In genomic region chr6:125818659-125819297, GRCh38 we compare ENCODE assay signal across 11 cellular contexts. TPM values are rescaled to one million over a fixed set of nuclear protein-coding genes. Genes with fewer than 3 reads are reported as not detected.
DNase-seq lines count a peak whose midpoint lies in the region; ATAC-seq and TF ChIP-seq lines count a peak whose summit lies in the region.
"Had no signal": no experiment of that assay in that cellular context is flagged by ENCODE, and none has a peak within 500 bp of the region (broad histone marks: within the 10 kb centered on the region; RNA-seq: fewer than 3 reads in every experiment).

No MANE protein-coding gene starts in this region.

- H3K4me3 ChIP-seq in right cardiac atrium (ENCODE audit: low read length) (peak overlapping the region; percentile 30), thoracic aorta (peak overlapping the region; percentile 5)

- peaks cover 9% of the 10 kb centered on the region for H3K4me1 ChIP-seq in right cardiac atrium (ENCODE audit: control insufficient read depth, insufficient read depth, low read length)
- H3K4me1 ChIP-seq in thoracic aorta (ENCODE audit: control insufficient read depth in 1 of 2, low read depth in 2 of 2): peaks cover 26 to 49% of the 10 kb centered on the region in 2 donors

- H3K27me3 ChIP-seq in right cardiac atrium (ENCODE audit: control insufficient read depth, insufficient read depth) (no peaks in the 10 kb centered on the region), thoracic aorta (replicated peaks; ENCODE audit: insufficient read depth) (no peaks in the 10 kb centered on the region)

- peak; percentile 59 for DNase-seq in NCI-H2029 treated with DMSO at 0.1 percent for 48 hours (lab: John Stamatoyannopoulos, UW)
- DNase-seq in NCI-H2029 (lab: John Stamatoyannopoulos, UW): no peak
- DNase-seq in right cardiac atrium: no peak
- no peak for DNase-seq in thoracic aorta (ENCODE audit: low spot score)
- no peak for DNase-seq in erythroblast (lab: John Stamatoyannopoulos, UW)
- DNase-seq in kidney tubule cell (ENCODE audit: low spot score): no peak
- no peak for DNase-seq in ACHN
- DNase-seq: amniotic stem cell, WERI-Rb-1 had no signal

- 41% methylated on average over 4 of the region's 4 CpGs for WGBS in right cardiac atrium

- H3K4me3 Mint-ChIP-seq in activated T-helper 17 cell treated with anti-CD3 and anti-CD28 coated beads, Interleukin-2, amount 50 U/mL, for 72 hours: peak overlapping the region; percentile 58

- no peak for TF ChIP-seq POLR2A in erythroblast (IDR thresholded peaks at IDR 0.05; ENCODE audit: low read length)

- H3K9me3 Mint-ChIP-seq in activated T-helper 17 cell treated with anti-CD3 and anti-CD28 coated beads, Interleukin-2, amount 50 U/mL, for 72 hours: no peaks in the 10 kb centered on the region

- no peaks in the 10 kb centered on the region for H3K27me3 Mint-ChIP-seq in activated T-helper 17 cell treated with anti-CD3 and anti-CD28 coated beads, Interleukin-2, amount 50 U/mL, for 72 hours

- peaks cover 34% of the 10 kb centered on the region for H3K4me1 Mint-ChIP-seq in activated T-helper 17 cell treated with anti-CD3 and anti-CD28 coated beads, Interleukin-2, amount 50 U/mL, for 72 hours

- no peak for ATAC-seq in activated T-helper 17 cell treated with anti-CD3 and anti-CD28 coated beads, Interleukin-2, amount 50 U/mL, for 72 hours (replicated peaks)
- ATAC-seq in right cardiac atrium (peak; percentile 73 to 85), thoracic aorta (ENCODE audit: insufficient number of reproducible peaks, low FRiP score, low read depth) (no peak)

- H3K9me3 ChIP-seq in right cardiac atrium (ENCODE audit: control insufficient read depth, low read length): no peaks in the 10 kb centered on the region
- H3K9me3 ChIP-seq in thoracic aorta: no peaks in the 10 kb centered on the region

- no peak for TF ChIP-seq CTCF in thoracic aorta (IDR thresholded peaks at IDR 0.05)

- H3K36me3 ChIP-seq in thoracic aorta: no peaks in the 10 kb centered on the region
- H3K36me3 ChIP-seq: WERI-Rb-1 had no signal

- peak overlapping the region; percentile 58 for H3K27ac Mint-ChIP-seq in activated T-helper 17 cell treated with anti-CD3 and anti-CD28 coated beads, Interleukin-2, amount 50 U/mL, for 72 hours

- H3K36me3 Mint-ChIP-seq in activated T-helper 17 cell treated with anti-CD3 and anti-CD28 coated beads, Interleukin-2, amount 50 U/mL, for 72 hours (ENCODE audit: low read depth): peaks cover 65% of the 10 kb centered on the region

- in situ Hi-C loops in ACHN (cut with HindIII; ENCODE audit: low pct_ligation_motif_present, low pct_unique_long_range_greater_than_20kb, low sequenced_read_pairs): no loop called here

- intact Hi-C loops in right cardiac atrium (cut with DNase I): no loop called here

- no peak overlapping the region for H3K27ac ChIP-seq in right cardiac atrium (ENCODE audit: low read length)
- H3K27ac ChIP-seq in thoracic aorta: peak overlapping the region in 1 of 2 donors; percentile 1
- H3K27ac ChIP-seq: 22Rv1, WERI-Rb-1 had no signal

RNA-seq across cellular contexts. Expression of gene NCOA7, which starts 28.0 kb away (rescaled TPM):
- 10 to 100 TPM; 44.6 to 59.9 TPM for total RNA-seq in activated T-helper 17 cell treated with anti-CD3 and anti-CD28 coated beads, Interleukin-2, amount 50 U/mL, for 72 hours
- total RNA-seq in right cardiac atrium: 10 to 100 TPM; 12.6 to 18.6 (median 17.0) TPM
- 5.9 TPM for polyA plus RNA-seq in right cardiac atrium
- 10 to 100 TPM; 29.6 to 87.1 TPM for total RNA-seq in thoracic aorta

Comparison
In these comparisons a context has a peak if more than half of its experiments do, and no peak if none do; other contexts are left out.
1. ATAC-seq: peak in right cardiac atrium (2 of 2); none in activated T-helper 17 cell treated with anti-CD3 and anti-CD28 coated beads, Interleukin-2, amount 50 U/mL, for 72 hours (single experiment) and thoracic aorta (single experiment).